Comparison of ENCODE assay signal across 16 cellular contexts in the genomic region with DNA sequence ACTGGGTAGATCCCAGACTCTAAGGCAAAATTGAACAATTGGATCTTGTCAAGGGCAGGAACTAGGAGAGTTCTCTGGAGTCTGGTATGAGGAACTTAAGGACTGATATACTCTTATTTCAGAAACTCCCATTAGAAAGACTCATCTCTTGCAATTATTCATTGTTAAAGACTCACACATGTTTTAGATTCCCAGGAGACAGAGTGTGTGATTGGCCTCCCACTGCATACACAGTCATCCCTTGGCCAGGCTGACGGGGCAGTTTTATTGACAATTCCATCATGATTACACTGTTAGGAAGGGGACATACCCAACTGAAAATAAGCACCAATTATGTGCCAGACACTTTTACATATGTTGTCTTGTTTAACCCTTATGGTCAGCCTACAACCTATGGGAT.
A peak's percentile ranks its signal among the peaks of the same experiment; 100 is the strongest.
DNase-seq lines count a peak whose midpoint lies in the region; ATAC-seq and TF ChIP-seq lines count a peak whose summit lies in the region.
"Had no signal": no experiment of that assay in that cellular context is flagged by ENCODE, and none has a peak within 500 bp of the region (broad histone marks: within the 10 kb centered on the region; RNA-seq: fewer than 3 reads in every experiment).

No MANE protein-coding gene starts in this region.

- no peak overlapping the region for H2AFZ ChIP-seq in osteoblast (ENCODE audit: low read length)

- H3K4me3 ChIP-seq in osteoblast (ENCODE audit: insufficient read depth, low read length), result no peak overlapping the region
- H3K4me3 ChIP-seq: tibial nerve had no signal

- H3K9me3 ChIP-seq in osteoblast (ENCODE audit: low read depth, low read length), result no peaks in the 10 kb centered on the region
- H3K9me3 ChIP-seq: tibial nerve had no signal

- H3K79me2 ChIP-seq in osteoblast (ENCODE audit: insufficient read depth, low read length), result no peaks in the 10 kb centered on the region

- H3K4me1 ChIP-seq in osteoblast (ENCODE audit: insufficient read depth, low read length), result no peaks in the 10 kb centered on the region

- no peak for TF ChIP-seq CTCF in osteoblast (IDR thresholded peaks at IDR 0.05; ENCODE audit: extremely low read depth, low read depth, low read length)

- H4K20me1 ChIP-seq in osteoblast (ENCODE audit: insufficient read depth, low read length), result no peaks in the 10 kb centered on the region

- DNase-seq in EH (ENCODE audit: low read depth) (peak; percentile 72), LHCN-M2 (ENCODE audit: low read depth) (peak; percentile 8), osteoblast (ENCODE audit: insufficient read length, low spot score, missing footprints) (peak; percentile 51), COR-L47 (lab: John Stamatoyannopoulos, UW) (no peak)
- DNase-seq in central memory CD4-positive, alpha-beta T cell, result no peak
- DNase-seq in stimulated activated CD4-positive, alpha-beta T cell treated with anti-CD3 and anti-CD28 coated beads, Interleukin-12 subunit alpha, Interleukin-12 subunit beta, amount 100 ng/mL, for 4 hours, result no peak
- DNase-seq: activated CD4-positive, CD25-positive, alpha-beta regulatory T cell treated with anti-CD3 and anti-CD28 coated beads, Interleukin-2, amount 50 U/mL, for 72 hours; DMS79 treated with DMSO at 0.1 percent for 48 hours; endodermal cell; MV-4-11; naive thymus-derived CD8-positive, alpha-beta T cell; NCI-H2029; SIG-M5 had no signal

- no peak overlapping the region for H3K4me2 ChIP-seq in osteoblast (ENCODE audit: insufficient read depth, low read length)

- H3K36me3 ChIP-seq in osteoblast (ENCODE audit: insufficient read depth, low read length), result no peaks in the 10 kb centered on the region
- H3K36me3 ChIP-seq: tibial nerve had no signal

- H3K27ac ChIP-seq in osteoblast (ENCODE audit: low read depth, low read length), result no peak overlapping the region
- H3K27ac ChIP-seq: tibial nerve had no signal

- no peaks in the 10 kb centered on the region for H3K27me3 ChIP-seq in osteoblast (ENCODE audit: insufficient read depth, low read length)
- H3K27me3 ChIP-seq: tibial nerve had no signal

- peak; percentile 79 for ATAC-seq in esophagus mucosa
- ATAC-seq: naive thymus-derived CD8-positive, alpha-beta T cell; stimulated activated memory B cell treated with anti-CD40 and anti-IgM and Interleukin-4, amounts not matched to agents 10 μg/mL and 1 μg/mL and 100 μg/mL, for 72 hours had no signal

Comparison
In these comparisons a context has a peak if more than half of its experiments do, and no peak if none do; other contexts are left out.
1. DNase-seq: peak in EH (single experiment), LHCN-M2 (single experiment) and osteoblast (single experiment); none in COR-L47 (single experiment), central memory CD4-positive, alpha-beta T cell (single experiment) and stimulated activated CD4-positive, alpha-beta T cell treated with anti-CD3 and anti-CD28 coated beads, Interleukin-12 subunit alpha, Interleukin-12 subunit beta, amount 100 ng/mL, for 4 hours (single experiment).